In genomic region chr7:9036080-9036479, GRCh38 we compare ENCODE assay signal across 7 cellular contexts.
"Had no signal": no experiment of that assay in that cellular context is flagged by ENCODE, and none has a peak within 500 bp of the region (broad histone marks: within the 10 kb centered on the region; RNA-seq: fewer than 3 reads in every experiment).

No MANE protein-coding gene starts in this region.

- H3K4me3 ChIP-seq: GM23248, HAP-1 had no signal

- H3K27ac Mint-ChIP-seq: HFFc6, IgD-negative memory B cell had no signal

- H3K4me3 Mint-ChIP-seq: HFFc6, IgD-negative memory B cell had no signal

- H3K9me3 ChIP-seq: HAP-1 had no signal

- H3K36me3 ChIP-seq: HAP-1 had no signal

- H3K36me3 Mint-ChIP-seq: IgD-negative memory B cell had no signal

- DNase-seq: GM23248, GOT3, H7, HFFc6, KBM-7 had no signal

- H3K27me3 Mint-ChIP-seq: IgD-negative memory B cell had no signal
